ENCODE assay signal across 11 cellular contexts in the genomic region with DNA sequence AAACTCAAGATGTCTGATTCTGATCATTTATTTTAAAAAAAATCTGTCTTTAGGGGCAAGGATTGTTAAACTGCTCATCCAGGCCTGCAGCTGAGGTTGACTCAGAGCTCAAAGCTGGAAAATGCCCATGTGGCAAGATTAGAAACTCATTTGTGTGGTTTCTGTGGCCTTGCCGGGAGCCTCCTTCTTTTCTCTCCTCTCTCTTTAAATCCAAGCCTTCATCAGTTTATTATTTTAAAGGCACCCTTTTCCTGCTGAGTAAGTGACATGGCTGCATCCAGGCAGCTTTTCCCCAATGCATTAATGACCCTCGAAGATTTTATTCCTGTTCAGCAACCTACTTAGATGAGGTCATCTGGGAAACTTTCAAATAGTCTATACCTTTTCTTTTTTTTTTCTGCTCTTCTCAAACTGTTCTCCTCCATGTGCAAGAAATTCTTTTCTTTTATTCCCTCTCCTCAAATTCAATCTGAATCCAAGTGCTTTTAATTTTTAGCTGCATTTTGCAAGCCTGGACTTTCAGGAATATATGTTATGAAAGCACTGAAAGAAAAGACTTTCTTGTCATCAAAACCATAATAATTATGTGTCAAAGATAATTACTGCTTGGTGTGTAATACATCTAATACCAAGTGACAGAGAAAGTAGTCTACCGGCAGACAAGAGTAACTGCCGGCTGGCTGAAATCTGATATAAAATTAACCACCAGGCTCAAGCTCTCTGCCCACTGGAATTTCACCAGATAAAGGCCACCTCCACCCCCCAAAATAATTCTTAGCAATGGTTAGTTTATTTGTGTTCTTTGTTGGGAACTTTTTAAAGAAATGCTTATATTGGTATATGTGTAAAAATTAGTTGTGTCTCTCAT.
DNase-seq lines count a peak whose midpoint lies in the region; TF ChIP-seq lines count a peak whose summit lies in the region.
"Had no signal": no experiment of that assay in that cellular context is flagged by ENCODE, and none has a peak within 500 bp of the region (broad histone marks: within the 10 kb centered on the region; RNA-seq: fewer than 3 reads in every experiment).

No MANE protein-coding gene starts in this region.

- no peaks in the 10 kb centered on the region for H3K79me2 ChIP-seq in MM.1S (ENCODE audit: low read length)

- H3K27ac ChIP-seq in vagina (peak overlapping the region; percentile 26), colonic mucosa (no peak overlapping the region), MM.1S (ENCODE audit: low read length) (no peak overlapping the region)

- H3K9me3 ChIP-seq in vagina (no peaks in the 10 kb centered on the region), colonic mucosa (no peaks in the 10 kb centered on the region), MM.1S (replicated peaks; ENCODE audit: insufficient read depth, low read length) (no peaks in the 10 kb centered on the region)

- no peak for TF ChIP-seq CTCF in kidney epithelial cell (IDR thresholded peaks at IDR 0.05; ENCODE audit: insufficient read depth, low read length, poor library complexity, severe bottlenecking)
- TF ChIP-seq CTCF in vagina (IDR thresholded peaks at IDR 0.05), result no peak
- TF ChIP-seq CTCF in colonic mucosa (IDR thresholded peaks at IDR 0.05), result no peak
- no peak for TF ChIP-seq CTCF in MM.1S (IDR thresholded peaks at IDR 0.05; ENCODE audit: low read length)

- no peak for TF ChIP-seq POLR2A in vagina (IDR thresholded peaks at IDR 0.05)

- H3K9me2 ChIP-seq in MM.1S (replicated peaks; ENCODE audit: insufficient read depth, low read length), result no peaks in the 10 kb centered on the region

- H4K20me1 ChIP-seq in MM.1S (ENCODE audit: insufficient read depth, low read length), result no peaks in the 10 kb centered on the region

- no peak overlapping the region for H3K4me2 ChIP-seq in MM.1S (ENCODE audit: low read depth, low read length)

- H3K4me1 ChIP-seq in vagina (peaks cover 18% of the 10 kb centered on the region), colonic mucosa (no peaks in the 10 kb centered on the region), MM.1S (ENCODE audit: low read length) (no peaks in the 10 kb centered on the region)

- no peak overlapping the region for H3K9ac ChIP-seq in colonic mucosa (ENCODE audit: low read depth in 2 of 2, low read length in 2 of 2)
- H3K9ac ChIP-seq in MM.1S (ENCODE audit: low read length), result no peak overlapping the region

- H3K4me3 ChIP-seq in kidney epithelial cell (ENCODE audit: low read depth, low read length), result no peak overlapping the region
- H3K4me3 ChIP-seq in vagina, result no peak overlapping the region
- H3K4me3 ChIP-seq in colonic mucosa, result no peak overlapping the region
- no peak overlapping the region for H3K4me3 ChIP-seq in MM.1S (ENCODE audit: low read length)

- H3K36me3 ChIP-seq in kidney epithelial cell (ENCODE audit: control insufficient read depth, insufficient read depth, low read length) (no peaks in the 10 kb centered on the region), vagina (no peaks in the 10 kb centered on the region), colonic mucosa (no peaks in the 10 kb centered on the region), MM.1S (replicated peaks; ENCODE audit: insufficient read depth, low read length) (no peaks in the 10 kb centered on the region)

- DNase-seq in SKM-1 treated with dmso at 0.1 percent for 144 hours (lab: John Stamatoyannopoulos, UW; ENCODE audit: unreplicated experiment) (peak; percentile 13), SKM-1 (lab: John Stamatoyannopoulos, UW; ENCODE audit: unreplicated experiment) (no peak), amniotic epithelial cell (ENCODE audit: low read depth) (peak; percentile 87), kidney epithelial cell (ENCODE audit: low read depth) (peak; percentile 70), vagina (ENCODE audit: extremely low spot score in 2 of 2) (no peak), NCI-H1092 treated with DMSO at 0.1 percent for 48 hours (lab: John Stamatoyannopoulos, UW) (no peak), colonic mucosa (no peak), MM.1S (no peak)
- DNase-seq: 8988T, NCI-H2171 treated with DMSO at 0.1 percent for 48 hours, T-helper 9 cell had no signal

- intact Hi-C loops in vagina (cut with DNase I) (no loop called here), colonic mucosa (cut with DNase I) (no loop called here)

- no peak overlapping the region for H2AFZ ChIP-seq in MM.1S (ENCODE audit: low read length)

- no peaks in the 10 kb centered on the region for H3F3A ChIP-seq in MM.1S (ENCODE audit: insufficient read depth, low read length)

- H3K27me3 ChIP-seq in kidney epithelial cell (ENCODE audit: control insufficient read depth, insufficient read depth, low read length), result no peaks in the 10 kb centered on the region
- H3K27me3 ChIP-seq in vagina, result no peaks in the 10 kb centered on the region
- no peaks in the 10 kb centered on the region for H3K27me3 ChIP-seq in colonic mucosa
- H3K27me3 ChIP-seq in MM.1S (replicated peaks; ENCODE audit: insufficient read depth, low read length), result no peaks in the 10 kb centered on the region

Comparison
In these comparisons a context has a peak if more than half of its experiments do, and no peak if none do; other contexts are left out.
1. DNase-seq: peak in SKM-1 treated with dmso at 0.1 percent for 144 hours (single experiment), amniotic epithelial cell (single experiment) and kidney epithelial cell (single experiment); none in SKM-1 (single experiment), vagina (0 of 2), NCI-H1092 treated with DMSO at 0.1 percent for 48 hours (single experiment), colonic mucosa (single experiment) and MM.1S (single experiment).